ENCODE assay signal across 8 cellular contexts in genomic region chr7:90244909-90245841, GRCh38. TPM values are rescaled to one million over a fixed set of nuclear protein-coding genes. Genes with fewer than 3 reads are reported as not detected.
A peak's percentile ranks its signal among the peaks of the same experiment; 100 is the strongest.
DNase-seq lines count a peak whose midpoint lies in the region; ATAC-seq and TF ChIP-seq lines count a peak whose summit lies in the region.

CFAP69 (plus strand) TSS chr7:90245174; CDS start chr7:90245425, 251 bp downstream.

- in situ Hi-C loops in GM18951 (cut with MboI; ENCODE audit: low sequenced_read_pairs, unreplicated experiment), result loop anchor here (10.0 kb wide), 1 partner anchor 70 kb away; no protein-coding TSS in a partner anchor

- H3K36me3 Mint-ChIP-seq in activated CD4-positive, alpha-beta T cell treated with anti-CD3 and anti-CD28 coated beads for 36 hours (ENCODE audit: low read depth), result no peaks in the 10 kb centered on the region

- H3K4me3 Mint-ChIP-seq in activated CD4-positive, alpha-beta T cell treated with anti-CD3 and anti-CD28 coated beads for 36 hours, result peak within 1 kb of the TSS; percentile 77

- DNase-seq in AG09309 (ENCODE audit: low read depth) (no peak), NCI-H345 (lab: John Stamatoyannopoulos, UW) (peak; percentile 87), choroid plexus epithelial cell (ENCODE audit: low read depth) (peak; percentile 86), left colon (peak; percentile 91 to 97)
- DNase-seq in activated CD4-positive, alpha-beta T cell treated with anti-CD3 and anti-CD28 coated beads for 36 hours, result peak; percentile 92
- peak; percentile 53 to 87 for DNase-seq in stimulated activated CD4-positive, alpha-beta T cell treated with anti-CD3 and anti-CD28 coated beads, Interleukin-1b, Interleukin-23, amount 100 ng/mL, for 1 hour (ENCODE audit: low read depth in 2 of 2)

- H3K27ac Mint-ChIP-seq in activated CD4-positive, alpha-beta T cell treated with anti-CD3 and anti-CD28 coated beads for 36 hours, result peak within 1 kb of the TSS; percentile 0

- POLR2A ChIA-PET in activated CD4-positive, alpha-beta T cell treated with anti-CD3 and anti-CD28 coated beads for 36 hours (lab: Charles Lee), result no interaction called here

- TF ChIP-seq POLR2A in GM18951 (IDR thresholded peaks at IDR 0.05; ENCODE audit: extremely low read depth, insufficient read depth, insufficient read length), result peak; percentile 69

- peak; percentile 84 for ATAC-seq in HG03139 (IDR thresholded peaks at IDR 0.05; ENCODE audit: unreplicated experiment)
- peak; percentile 97 for ATAC-seq in activated CD4-positive, alpha-beta T cell treated with anti-CD3 and anti-CD28 coated beads for 36 hours
- ATAC-seq in left colon, result peak; percentile 86

- peak within 1 kb of the TSS; percentile 96 for H3K4me3 ChIP-seq in AG09309 (ENCODE audit: control insufficient read depth, low read depth, low read length)
- H3K4me3 ChIP-seq in choroid plexus epithelial cell (ENCODE audit: low read depth, low read length), result peak within 1 kb of the TSS; percentile 93

- H3K4me1 Mint-ChIP-seq in activated CD4-positive, alpha-beta T cell treated with anti-CD3 and anti-CD28 coated beads for 36 hours, result peaks cover 16% of the 10 kb centered on the region

- no peaks in the 10 kb centered on the region for H3K9me3 Mint-ChIP-seq in activated CD4-positive, alpha-beta T cell treated with anti-CD3 and anti-CD28 coated beads for 36 hours (ENCODE audit: low read depth)

- intact Hi-C loops in activated CD4-positive, alpha-beta T cell treated with anti-CD3 and anti-CD28 coated beads for 36 hours (cut with DNase I, micrococcal nuclease), result loop anchor here (1.0 to 5.0 kb wide), 7 partner anchors 52 to 182 kb away; partner anchors contain the start of genes GTPBP10 (in 2 of the 2) and STEAP1 (in 1 of the 2)
- intact Hi-C loops in left colon (cut with DNase I, micrococcal nuclease), result no loop called here

- TF ChIP-seq CTCF in AG09309 (IDR thresholded peaks at IDR 0.05; ENCODE audit: control insufficient read depth, insufficient read depth, low read depth, low read length, missing control alignments) (peak; percentile 36), choroid plexus epithelial cell (conservative IDR thresholded peaks at IDR 0.05; ENCODE audit: low read depth, low read length) (peak; percentile 58)

- CTCF ChIA-PET in activated CD4-positive, alpha-beta T cell treated with anti-CD3 and anti-CD28 coated beads for 36 hours (lab: Charles Lee), result interaction anchor here (1.0 kb wide), 1 partner anchor 9 kb away, joined by 3 read pairs; no protein-coding TSS in a partner anchor

- H3K27me3 Mint-ChIP-seq in activated CD4-positive, alpha-beta T cell treated with anti-CD3 and anti-CD28 coated beads for 36 hours, result peaks cover 32% of the 10 kb centered on the region

RNA-seq across cellular contexts. Expression of gene CFAP69, which starts in this region (rescaled TPM):
- total RNA-seq in activated CD4-positive, alpha-beta T cell treated with anti-CD3 and anti-CD28 coated beads for 36 hours, result under 1 TPM; 0.25 to 0.70 TPM
- 1 to 10 TPM; 3.5 to 5.9 TPM for total RNA-seq in left colon

Comparison
In these comparisons a context has a peak if more than half of its experiments do, and no peak if none do; other contexts are left out.
1. Peak in DNase-seq and ATAC-seq in activated CD4-positive, alpha-beta T cell treated with anti-CD3 and anti-CD28 coated beads for 36 hours; RNA of the gene not detected or under 1 TPM.
2. intact Hi-C loops: an anchor here in activated CD4-positive, alpha-beta T cell treated with anti-CD3 and anti-CD28 coated beads for 36 hours (1.0 to 5.0 kb wide); none called in left colon.